Comparison of ENCODE assay signal across 8 cellular contexts in the genomic region with DNA sequence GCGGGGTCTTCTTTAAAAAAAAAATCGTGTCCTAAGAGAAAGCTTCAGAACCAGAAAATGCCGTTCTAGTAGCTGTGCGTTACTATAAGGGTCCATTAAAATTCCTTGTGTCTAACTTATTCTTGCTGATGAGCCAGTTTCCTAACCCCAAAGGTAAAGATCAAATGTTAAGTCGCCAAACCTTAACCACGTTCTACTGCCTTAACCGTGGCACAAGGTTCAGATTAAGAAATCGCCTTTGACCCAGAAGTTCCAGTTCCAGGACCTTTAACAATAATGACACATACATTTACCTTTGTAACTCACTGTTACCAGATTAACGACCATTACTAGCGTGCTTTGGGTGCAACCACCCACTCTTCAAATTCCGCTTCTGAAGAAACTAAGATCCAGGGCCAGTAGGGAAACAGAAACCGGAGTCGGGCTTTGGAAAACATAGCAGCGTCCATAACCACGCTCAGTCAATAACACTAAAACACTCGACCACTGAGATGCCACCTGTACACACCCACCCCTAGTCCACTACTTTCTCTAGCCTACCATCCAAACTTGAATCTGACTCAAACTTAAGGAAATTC. TPM values are rescaled to one million over a fixed set of nuclear protein-coding genes. Genes with fewer than 3 reads are reported as not detected.
DNase-seq lines count a peak whose midpoint lies in the region; ATAC-seq and TF ChIP-seq lines count a peak whose summit lies in the region.

No MANE protein-coding gene starts in this region.

- no peaks in the 10 kb centered on the region for H3K36me3 ChIP-seq in GM23338 (ENCODE audit: insufficient read depth)
- no peaks in the 10 kb centered on the region for H3K36me3 ChIP-seq in KOPT-K1 (ENCODE audit: insufficient read depth, low read length)

- H4K20me1 ChIP-seq in GM23338 (replicated peaks; ENCODE audit: insufficient read depth) = no peaks in the 10 kb centered on the region

- H2AFZ ChIP-seq in GM23338 = peak overlapping the region; percentile 77; the same call in 1 of the 2 replicates

- H3F3A ChIP-seq in GM23338 (replicated peaks; ENCODE audit: low read depth) = no peaks in the 10 kb centered on the region

- no peak for TF ChIP-seq CTCF in GM23338 (conservative IDR thresholded peaks at IDR 0.05; ENCODE audit: low read depth in 2 of 2)

- H3K36me3 Mint-ChIP-seq in GM23338 (ENCODE audit: low read depth) = peaks cover 2% of the 10 kb centered on the region; the same call in 1 of the 3 replicates
- H3K36me3 Mint-ChIP-seq in stimulated activated naive B cell treated with anti-CD40 and anti-IgM and Interleukin-4, amounts not matched to agents 10 μg/mL and 1 μg/mL and 100 μg/mL, for 72 hours = peaks cover 4 to 10% of the 10 kb centered on the region in 2 donors

- peaks cover 14% of the 10 kb centered on the region; the same call in 2 of the 3 replicates for H3K4me1 Mint-ChIP-seq in GM23338
- peaks cover 19 to 50% of the 10 kb centered on the region in 2 donors for H3K4me1 Mint-ChIP-seq in stimulated activated naive B cell treated with anti-CD40 and anti-IgM and Interleukin-4, amounts not matched to agents 10 μg/mL and 1 μg/mL and 100 μg/mL, for 72 hours

- H3K27ac Mint-ChIP-seq in GM23338 = peak overlapping the region; percentile 98
- H3K27ac Mint-ChIP-seq in stimulated activated naive B cell treated with anti-CD40 and anti-IgM and Interleukin-4, amounts not matched to agents 10 μg/mL and 1 μg/mL and 100 μg/mL, for 72 hours = peak overlapping the region; percentile 100

- H3K9me3 ChIP-seq in KOPT-K1 (ENCODE audit: insufficient read depth, low read length, poor library complexity, severe bottlenecking) (peaks cover 4% of the 10 kb centered on the region), iPS-18c (ENCODE audit: control insufficient read depth, insufficient read depth, low read length) (no peaks in the 10 kb centered on the region)

- H3K79me2 ChIP-seq in GM23338 (replicated peaks; ENCODE audit: insufficient read depth) = peaks cover 51% of the 10 kb centered on the region

- H3K4me3 ChIP-seq in GM23338 (peak overlapping the region; percentile 76), iPS-18c (ENCODE audit: insufficient read depth, low read depth, low read length) (peak overlapping the region; percentile 94)

- H3K27me3 ChIP-seq in GM23338 (ENCODE audit: insufficient read depth) = no peaks in the 10 kb centered on the region

- no peaks in the 10 kb centered on the region for H3K9me3 Mint-ChIP-seq in GM23338
- H3K9me3 Mint-ChIP-seq in stimulated activated naive B cell treated with anti-CD40 and anti-IgM and Interleukin-4, amounts not matched to agents 10 μg/mL and 1 μg/mL and 100 μg/mL, for 72 hours = peaks cover 2 to 3% of the 10 kb centered on the region in 2 donors

- peak overlapping the region; percentile 86 for H3K27ac ChIP-seq in GM23338 (ENCODE audit: low read depth)
- peak overlapping the region; percentile 58 for H3K27ac ChIP-seq in KOPT-K1 (ENCODE audit: low read depth, low read length, poor library complexity, severe bottlenecking)

- H3K27me3 Mint-ChIP-seq in GM23338 (ENCODE audit: insufficient read depth, low read depth, poor library complexity) = peaks cover 1% of the 10 kb centered on the region
- peaks cover 0 to 4% of the 10 kb centered on the region in 2 donors for H3K27me3 Mint-ChIP-seq in stimulated activated naive B cell treated with anti-CD40 and anti-IgM and Interleukin-4, amounts not matched to agents 10 μg/mL and 1 μg/mL and 100 μg/mL, for 72 hours

- peak; percentile 40 to 53 for DNase-seq in NOMO-1 (lab: John Stamatoyannopoulos, UW; ENCODE audit: unreplicated experiment in 2 of 2)
- no peak for DNase-seq in NOMO-1 treated with dmso at 0.1 percent for 144 hours (lab: John Stamatoyannopoulos, UW; ENCODE audit: unreplicated experiment)
- DNase-seq in GM23338 (ENCODE audit: low spot score) = peak; percentile 21
- peak; percentile 28 for DNase-seq in amniotic epithelial cell (ENCODE audit: low read depth)
- no peak for DNase-seq in stimulated activated naive B cell treated with anti-CD40 and anti-IgM and Interleukin-4, amounts not matched to agents 10 μg/mL and 1 μg/mL and 100 μg/mL, for 72 hours
- DNase-seq in GF-D8 (lab: John Stamatoyannopoulos, UW) = no peak

- peak; percentile 7 for ATAC-seq in GM23338
- peak; percentile 50 to 53 for ATAC-seq in stimulated activated naive B cell treated with anti-CD40 and anti-IgM and Interleukin-4, amounts not matched to agents 10 μg/mL and 1 μg/mL and 100 μg/mL, for 72 hours (replicated peaks)

- H3K9me2 ChIP-seq in GM23338 (ENCODE audit: insufficient read depth) = no peaks in the 10 kb centered on the region

- H3K4me1 ChIP-seq in GM23338 (ENCODE audit: insufficient read depth) = peaks cover 11% of the 10 kb centered on the region

- H3K4me3 Mint-ChIP-seq in GM23338 = peak overlapping the region; percentile 99
- H3K4me3 Mint-ChIP-seq in stimulated activated naive B cell treated with anti-CD40 and anti-IgM and Interleukin-4, amounts not matched to agents 10 μg/mL and 1 μg/mL and 100 μg/mL, for 72 hours = peak overlapping the region; percentile 98 to 100

- peak overlapping the region; percentile 78 for H3K4me2 ChIP-seq in GM23338

TF ChIP-seq in GM23338, 12 proteins besides CTCF, POLR2A, EP300 and RAD21 (continues in another document):
- TF ChIP-seq POLR2AphosphoS5 (IDR thresholded peaks at IDR 0.05; ENCODE audit: low read depth) (no peak), CREB1 (CRISPR knock-in tag; IDR thresholded peaks at IDR 0.05; ENCODE audit: low read depth) (no peak), ZNF331 (CRISPR knock-in tag; IDR thresholded peaks at IDR 0.05; ENCODE audit: low read depth) (no peak), NANOG (IDR thresholded peaks at IDR 0.05; ENCODE audit: borderline replicate concordance) (no peak), EZH2 (IDR thresholded peaks at IDR 0.05; ENCODE audit: low read depth, unreplicated experiment) (no peak), JUNB (IDR thresholded peaks at IDR 0.05; ENCODE audit: unreplicated experiment) (no peak), REST (IDR thresholded peaks at IDR 0.05; ENCODE audit: unreplicated experiment) (no peak)

RNA-seq across cellular contexts. Expression of gene BET1, which starts 0.6 kb away (rescaled TPM):
- 35.7 and 42.2 TPM in 2 replicates for total RNA-seq in GM23338 (2014; rRNA removed; shearing (Covaris generic))
- polyA plus RNA-seq in GM23338 (2016; fragmentation: Nextera tagmentation; extraction: Ambion mirVana) = 58.8 and 69.2 TPM in 2 replicates

Comparison
In these comparisons a context has a peak if more than half of its experiments do, and no peak if none do; other contexts are left out.
1. DNase-seq: peak in NOMO-1 (2 of 2), GM23338 (single experiment) and amniotic epithelial cell (single experiment); none in NOMO-1 treated with dmso at 0.1 percent for 144 hours (single experiment), stimulated activated naive B cell treated with anti-CD40 and anti-IgM and Interleukin-4, amounts not matched to agents 10 μg/mL and 1 μg/mL and 100 μg/mL, for 72 hours (single experiment) and GF-D8 (single experiment).